ENCODE assay signal across 8 cellular contexts in genomic region chr17:2395258-2396170, GRCh38. TPM values are rescaled to one million over a fixed set of nuclear protein-coding genes. Genes with fewer than 3 reads are reported as not detected.
DNase-seq lines count a peak whose midpoint lies in the region; ATAC-seq, FAIRE-seq and TF ChIP-seq lines count a peak whose summit lies in the region.

No MANE protein-coding gene starts in this region.

- peaks cover 43% of the 10 kb centered on the region for H4K20me1 ChIP-seq in IMR-90 (ENCODE audit: insufficient read depth, low read length)
- no peaks in the 10 kb centered on the region for H4K20me1 ChIP-seq in mammary epithelial cell (ENCODE audit: insufficient read depth, low read length)

- no peaks in the 10 kb centered on the region; the same call in 1 of the 2 replicates for H3K36me3 ChIP-seq in IMR-90 (ENCODE audit: control insufficient read depth, insufficient read depth, low read length)
- no peaks in the 10 kb centered on the region for H3K36me3 ChIP-seq in mammary epithelial cell (ENCODE audit: insufficient read depth, low read length)
- no peaks in the 10 kb centered on the region for H3K36me3 ChIP-seq in lower lobe of right lung
- H3K36me3 ChIP-seq in uterus, result no peaks in the 10 kb centered on the region

- H3K4me2 ChIP-seq in IMR-90 (ENCODE audit: low read depth, low read length) (peak overlapping the region; percentile 84), mammary epithelial cell (ENCODE audit: insufficient read depth, low read depth, low read length) (peak overlapping the region; percentile 93)

- TF ChIP-seq POLR2A in IMR-90 (IDR thresholded peaks at IDR 0.05; ENCODE audit: low read depth, low read length) (no peak), uterus (IDR thresholded peaks at IDR 0.05) (no peak), GM12891 (IDR thresholded peaks at IDR 0.05; ENCODE audit: low read depth, low read length) (no peak; the same call in 1 of the 2 replicates)

- CTCF ChIA-PET in IMR-90 (lab: Yijun Ruan, JAX), result no interaction called here
- CTCF ChIA-PET in mammary epithelial cell (lab: Charles Lee; ENCODE audit: low non-redundant PET), result no interaction called here

- H3K4ac ChIP-seq in IMR-90 (ENCODE audit: low read depth, low read length), result peak overlapping the region; percentile 86

- FAIRE-seq in GM12891 (lab: Jason Lieb, UNC), result no peak

- H3K23ac ChIP-seq in IMR-90 (ENCODE audit: low read depth, low read length), result peak overlapping the region; percentile 94

- H3K79me2 ChIP-seq in mammary epithelial cell (ENCODE audit: insufficient read depth, low read length), result peaks cover 71% of the 10 kb centered on the region

- dilution Hi-C loops in IMR-90 (cut with HindIII; ENCODE audit: low sequenced_read_pairs, unreplicated experiment), result no loop called here
- dilution Hi-C loops in mammary epithelial cell (cut with HindIII; ENCODE audit: low sequenced_read_pairs), result no loop called here

- peak overlapping the region; percentile 45 for H3K18ac ChIP-seq in IMR-90 (ENCODE audit: low read depth, low read length)

- 87% methylated on average over 8 of the region's 28 CpGs; no CpG with 5 or more reads in 1 of the 2 experiments for WGBS in IMR-90 (ENCODE audit: extremely low coverage in 2 of 2, insufficient read length in 1 of 2), 2 experiments
- 75% methylated on average over 17 of the region's 28 CpGs for WGBS in mammary epithelial cell (ENCODE audit: low coverage, missing lambda C conversion rate)

- H2BK5ac ChIP-seq in IMR-90 (ENCODE audit: low read depth, low read length, poor library complexity, severe bottlenecking), result peak overlapping the region; percentile 86

- H3K14ac ChIP-seq in IMR-90 (replicated peaks; ENCODE audit: low read depth, low read length), result peak overlapping the region; percentile 81

- POLR2A ChIA-PET in IMR-90 (lab: Charles Lee; ENCODE audit: unreplicated experiment), result no interaction called here

- BruUV-seq in IMR-90 (replicated peaks; lab: Mats Ljungman, UMichigan) (no TSS peak), mammary epithelial cell (replicated peaks; lab: Mats Ljungman, UMichigan) (no TSS peak)

- H2AFZ ChIP-seq in IMR-90 (replicated peaks; ENCODE audit: low read length, poor library complexity), result peak overlapping the region; percentile 69
- no peak overlapping the region for H2AFZ ChIP-seq in mammary epithelial cell (ENCODE audit: low read depth, low read length)

- H2BK120ac ChIP-seq in IMR-90 (ENCODE audit: low read depth, low read length), result peak overlapping the region; percentile 71

- peak; percentile 28 for TF ChIP-seq CTCF in AG10803 (conservative IDR thresholded peaks at IDR 0.05; ENCODE audit: low read length)
- TF ChIP-seq CTCF in IMR-90 (conservative IDR thresholded peaks at IDR 0.05; ENCODE audit: low read depth, low read length), result peak; percentile 23; the same call in 1 of the 2 replicates
- no peak for TF ChIP-seq CTCF in mammary epithelial cell (conservative IDR thresholded peaks at IDR 0.05 in 1 of 2, IDR thresholded peaks at IDR 0.05 in 1 of 2; ENCODE audit: extremely low read depth in 1 of 2, insufficient read depth in 1 of 2, low read depth in 1 of 2, low read length in 2 of 2)
- no peak for TF ChIP-seq CTCF in lower lobe of right lung (IDR thresholded peaks at IDR 0.05)
- TF ChIP-seq CTCF in uterus (IDR thresholded peaks at IDR 0.05), result no peak

- H3K4me1 ChIP-seq in IMR-90 (ENCODE audit: control insufficient read depth, insufficient read depth, low read length) (peaks cover 42% of the 10 kb centered on the region), mammary epithelial cell (ENCODE audit: insufficient read depth, low read length) (peaks cover 61% of the 10 kb centered on the region), lower lobe of right lung (peaks cover 72% of the 10 kb centered on the region), uterus (peaks cover 25 to 62% of the 10 kb centered on the region in 2 donors)

- H4K91ac ChIP-seq in IMR-90 (ENCODE audit: insufficient read depth, low read depth, low read length), result peak overlapping the region; percentile 76

- peak overlapping the region; percentile 14 to 60 for H4K8ac ChIP-seq in IMR-90 (ENCODE audit: low read depth in 2 of 2, low read length in 2 of 2)

- H3K79me1 ChIP-seq in IMR-90 (ENCODE audit: low read depth in 1 of 2, low read length in 2 of 2), result peaks cover 19 to 72% of the 10 kb centered on the region in 2 experiments

- H3K9ac ChIP-seq in IMR-90 (ENCODE audit: low read depth, low read length), result peak overlapping the region; percentile 59
- H3K9ac ChIP-seq in mammary epithelial cell (ENCODE audit: insufficient read depth, low read length), result no peak overlapping the region

- no peaks in the 10 kb centered on the region for H3K27me3 ChIP-seq in IMR-90 (ENCODE audit: control insufficient read depth, insufficient read depth, low read length)
- H3K27me3 ChIP-seq in mammary epithelial cell (ENCODE audit: insufficient read depth, low read length), result no peaks in the 10 kb centered on the region
- no peaks in the 10 kb centered on the region for H3K27me3 ChIP-seq in lower lobe of right lung (ENCODE audit: low read depth)
- no peaks in the 10 kb centered on the region for H3K27me3 ChIP-seq in uterus

- no peak overlapping the region for H3K56ac ChIP-seq in IMR-90 (ENCODE audit: extremely low read depth, insufficient read depth, low read length)

- in situ Hi-C loops in IMR-90 (cut with MboI; ENCODE audit: low sequenced_read_pairs) (no loop called here), mammary epithelial cell (cut with MboI; ENCODE audit: low sequenced_read_pairs in 2 of 2) (no loop called here)

- H2AK9ac ChIP-seq in IMR-90 (replicated peaks; ENCODE audit: low read depth, low read length, poor library complexity), result peak overlapping the region; percentile 88

- peak overlapping the region; percentile 57 for H2BK20ac ChIP-seq in IMR-90 (ENCODE audit: low read depth, low read length)

- H3K4me3 ChIP-seq in AG10803 (ENCODE audit: low read length) (peak overlapping the region; percentile 62; the same call in 1 of the 2 replicates), IMR-90 (ENCODE audit: insufficient read depth, low read depth, low read length) (no peak overlapping the region), mammary epithelial cell (replicated peaks in 1 of 3; ENCODE audit: insufficient read depth in 1 of 3, low read depth in 2 of 3, low read length in 3 of 3) (no peak overlapping the region), lower lobe of right lung (peak overlapping the region; percentile 52), uterus (no peak overlapping the region)

- no peak for ATAC-seq in IMR-90 (ENCODE audit: low read depth)
- ATAC-seq in lower lobe of right lung, result no peak
- no peak for ATAC-seq in HG02610 (IDR thresholded peaks at IDR 0.05; ENCODE audit: unreplicated experiment)
- no peak for ATAC-seq in GM21576 (IDR thresholded peaks at IDR 0.05; ENCODE audit: unreplicated experiment)

- H3K9me1 ChIP-seq in IMR-90 (ENCODE audit: insufficient read depth, low read length), result peaks cover 20% of the 10 kb centered on the region

- H3K9me3 ChIP-seq in IMR-90 (ENCODE audit: control insufficient read depth, insufficient read depth, low read length), result no peaks in the 10 kb centered on the region
- H3K9me3 ChIP-seq in mammary epithelial cell (replicated peaks; ENCODE audit: insufficient read depth, low read length), result no peaks in the 10 kb centered on the region
- H3K9me3 ChIP-seq in lower lobe of right lung, result no peaks in the 10 kb centered on the region
- no peaks in the 10 kb centered on the region for H3K9me3 ChIP-seq in uterus

- H2AK5ac ChIP-seq in IMR-90 (ENCODE audit: low read depth, low read length), result peak overlapping the region; percentile 97

- intact Hi-C loops in IMR-90 (cut with micrococcal nuclease) (no loop called here), mammary epithelial cell (cut with micrococcal nuclease) (no loop called here), lower lobe of right lung (cut with DNase I) (no loop called here), uterus (cut with DNase I; ENCODE audit: low total_unique reads) (no loop called here)

- peak overlapping the region; percentile 29; the same call in 1 of the 3 replicates for H2BK15ac ChIP-seq in IMR-90 (ENCODE audit: low read depth, low read length)

- peak overlapping the region; percentile 80 for H4K5ac ChIP-seq in IMR-90 (ENCODE audit: low read depth, low read length)

- no peak for TF ChIP-seq RAD21 in IMR-90 (IDR thresholded peaks at IDR 0.05; ENCODE audit: low read length)

- peak overlapping the region; percentile 86 for H3K27ac ChIP-seq in IMR-90 (ENCODE audit: insufficient read depth, low read length)
- peak overlapping the region; percentile 73 for H3K27ac ChIP-seq in mammary epithelial cell (ENCODE audit: insufficient read depth, low read depth, low read length)
- peak overlapping the region; percentile 100 for H3K27ac ChIP-seq in lower lobe of right lung
- H3K27ac ChIP-seq in uterus, result peak overlapping the region; percentile 99 to 100

- peak; percentile 57 for DNase-seq in AG10803 (ENCODE audit: low read depth)
- peak; percentile 58 for DNase-seq in IMR-90
- no peak for DNase-seq in mammary epithelial cell
- peak; percentile 81 for DNase-seq in lower lobe of right lung
- no peak for DNase-seq in uterus
- DNase-seq in GM12891 (ENCODE audit: insufficient read length, low spot score), result no peak

RNA-seq across cellular contexts. Expression of gene MNT, which starts 5.3 kb away (rescaled TPM):
- total RNA-seq in IMR-90 (2012; rRNA removed) (1.4 and 1.9 TPM in 2 replicates), mammary epithelial cell (10 to 100 TPM in 1 of 2 donors, 1 to 10 TPM in 1; 5.5 to 32.3 TPM), lower lobe of right lung (32.6 TPM), uterus (10 to 100 TPM in 1 of 4 donors, 1 to 10 TPM in 3; 1.8 to 32.6 (median 7.8) TPM)
- polyA plus RNA-seq in IMR-90 (2012; rRNA removed) (8.3 and 9.4 TPM in 2 replicates), mammary epithelial cell (4.1 TPM)
- polyA plus RNA-seq in IMR-90 (2012; cell fraction: cytosol; rRNA removed), result 7.6 and 9.5 TPM in 2 replicates
- 48.6 and 60.0 TPM in 2 replicates for polyA plus RNA-seq in IMR-90 (2012; cell fraction: nucleus; rRNA removed; ENCODE audit: low replicate concordance)
- polyA minus RNA-seq in mammary epithelial cell, result 7.8 TPM
- polyA plus RNA-seq in GM12891 (2012; ENCODE audit: low read depth, missing spikeins), result 7.7 TPM

RNA-seq across cellular contexts. Expression of gene SGSM2, which starts 58.2 kb away (rescaled TPM):
- total RNA-seq in IMR-90 (2012; rRNA removed) (12.2 and 13.6 TPM in 2 replicates), mammary epithelial cell (10 to 100 TPM; 28.2 to 32.5 TPM), lower lobe of right lung (55.4 TPM), uterus (10 to 100 TPM; 13.2 to 77.5 (median 51.2) TPM)
- polyA plus RNA-seq in IMR-90 (2012; rRNA removed) (79.6 and 81.2 TPM in 2 replicates), mammary epithelial cell (24.4 TPM)
- polyA plus RNA-seq in IMR-90 (2012; cell fraction: cytosol; rRNA removed), result 30.9 and 35.6 TPM in 2 replicates
- polyA plus RNA-seq in IMR-90 (2012; cell fraction: nucleus; rRNA removed; ENCODE audit: low replicate concordance), result 390 and 704 TPM in 2 replicates
- 30.1 TPM for polyA minus RNA-seq in mammary epithelial cell
- 35.4 TPM for polyA plus RNA-seq in GM12891 (2012; ENCODE audit: low read depth, missing spikeins)

RNA-seq across cellular contexts. Expression of gene TSR1, which starts 59.3 kb away (rescaled TPM):
- 72.6 and 79.2 TPM in 2 replicates for total RNA-seq in IMR-90 (2012; rRNA removed)
- polyA plus RNA-seq in IMR-90 (2012; rRNA removed), result 21.0 and 22.6 TPM in 2 replicates
- polyA plus RNA-seq in IMR-90 (2012; cell fraction: cytosol; rRNA removed), result 7.4 and 11.3 TPM in 2 replicates
- polyA plus RNA-seq in IMR-90 (2012; cell fraction: nucleus; rRNA removed; ENCODE audit: low replicate concordance), result 17.2 and 31.2 TPM in 2 replicates
- total RNA-seq in mammary epithelial cell, result 10 to 100 TPM; 51.0 to 51.5 TPM
- 15.9 TPM for polyA plus RNA-seq in mammary epithelial cell
- 23.9 TPM for polyA minus RNA-seq in mammary epithelial cell
- total RNA-seq in lower lobe of right lung, result 18.8 TPM
- 10 to 100 TPM in 3 of 4 donors, 1 to 10 TPM in 1; 2.1 to 43.3 (median 23.5) TPM for total RNA-seq in uterus
- polyA plus RNA-seq in GM12891 (2012; ENCODE audit: low read depth, missing spikeins), result 32.4 TPM

Comparison
In these comparisons a context has a peak if more than half of its experiments do, and no peak if none do; other contexts are left out.
1. DNase-seq: peak in AG10803 (single experiment), IMR-90 (single experiment) and lower lobe of right lung (single experiment); none in mammary epithelial cell (single experiment), uterus (0 of 2) and GM12891 (single experiment).
2. H3K4me3 ChIP-seq: peak in AG10803 (single experiment) and lower lobe of right lung (single experiment); none in IMR-90 (single experiment), mammary epithelial cell (0 of 3) and uterus (0 of 2).
3. CTCF ChIP-seq: peak in AG10803 (single experiment) and IMR-90 (single experiment); none in mammary epithelial cell (0 of 2), lower lobe of right lung (single experiment) and uterus (0 of 4).
4. Peak in every context shown above with its lines, with median percentiles within 50 percentile points of each other: H3K27ac ChIP-seq.